12 cellular contexts compared by ENCODE assay signal in genomic region chr5:172799416-172799815, GRCh38. TPM values are rescaled to one million over a fixed set of nuclear protein-coding genes. Genes with fewer than 3 reads are reported as not detected.
DNase-seq lines count a peak whose midpoint lies in the region; ATAC-seq and TF ChIP-seq lines count a peak whose summit lies in the region.
"Had no signal": no experiment of that assay in that cellular context is flagged by ENCODE, and none has a peak within 500 bp of the region (broad histone marks: within the 10 kb centered on the region; RNA-seq: fewer than 3 reads in every experiment).

No MANE protein-coding gene starts in this region.

- peak overlapping the region; percentile 5 to 43 for H3K4ac ChIP-seq in mesenchymal stem cell (ENCODE audit: low read depth in 1 of 2, low read length in 2 of 2)

- no peak overlapping the region for H2BK120ac ChIP-seq in mesenchymal stem cell (ENCODE audit: low read depth, low read length)

- peak overlapping the region; percentile 77 for H4K91ac ChIP-seq in mesenchymal stem cell (ENCODE audit: low read length)

- H3K79me2 ChIP-seq in mammary epithelial cell (ENCODE audit: insufficient read depth, low read length) = no peaks in the 10 kb centered on the region

- H3K36me3 ChIP-seq in KOPT-K1 (ENCODE audit: insufficient read depth, low read length) (no peaks in the 10 kb centered on the region), mammary epithelial cell (ENCODE audit: insufficient read depth, low read length) (no peaks in the 10 kb centered on the region), mesenchymal stem cell (ENCODE audit: control insufficient read depth in 1 of 2, insufficient read depth in 2 of 2, low read depth in 1 of 2, low read length in 2 of 2) (no peaks in the 10 kb centered on the region), suprapubic skin (no peaks in the 10 kb centered on the region)

- H3K79me1 ChIP-seq in mesenchymal stem cell (replicated peaks; ENCODE audit: low read length, poor library complexity, severe bottlenecking) = no peaks in the 10 kb centered on the region

- no peak for TF ChIP-seq EP300 in suprapubic skin (IDR thresholded peaks at IDR 0.05)

- H2AFZ ChIP-seq in mammary epithelial cell (ENCODE audit: low read depth, low read length) (peak overlapping the region; percentile 57), mesenchymal stem cell (ENCODE audit: low read depth, low read length) (no peak overlapping the region)
- H2AFZ ChIP-seq: GM23338 had no signal

- H3K4me3 ChIP-seq in mammary epithelial cell (replicated peaks in 1 of 3; ENCODE audit: insufficient read depth in 1 of 3, low read depth in 2 of 3, low read length in 3 of 3) (no peak overlapping the region), mesenchymal stem cell (ENCODE audit: insufficient read depth in 1 of 2, low read depth in 1 of 2, low read length in 2 of 2) (peak overlapping the region in 1 of 2 experiments; percentile 2), suprapubic skin (no peak overlapping the region)
- H3K4me3 ChIP-seq: GM23338 had no signal

- H3K4me2 ChIP-seq in mammary epithelial cell (ENCODE audit: insufficient read depth, low read depth, low read length) = no peak overlapping the region
- no peak overlapping the region for H3K4me2 ChIP-seq in mesenchymal stem cell (ENCODE audit: low read length, poor library complexity, severe bottlenecking)
- H3K4me2 ChIP-seq: GM23338 had no signal

- peak overlapping the region; percentile 88 for H2AK5ac ChIP-seq in mesenchymal stem cell (ENCODE audit: low read length, severe bottlenecking)

- TF ChIP-seq CTCF in mammary epithelial cell (conservative IDR thresholded peaks at IDR 0.05 in 1 of 2, IDR thresholded peaks at IDR 0.05 in 1 of 2; ENCODE audit: extremely low read depth in 1 of 2, insufficient read depth in 1 of 2, low read depth in 1 of 2, low read length in 2 of 2) = no peak
- TF ChIP-seq CTCF in suprapubic skin (IDR thresholded peaks at IDR 0.05) = no peak

- CTCF ChIA-PET in mammary epithelial cell (lab: Charles Lee; ENCODE audit: low non-redundant PET) = no interaction called here

- H3K27ac ChIP-seq in KOPT-K1 (ENCODE audit: low read depth, low read length, poor library complexity, severe bottlenecking) = peak overlapping the region; percentile 66
- H3K27ac ChIP-seq in mammary epithelial cell (ENCODE audit: insufficient read depth, low read depth, low read length) = peak overlapping the region; percentile 96
- no peak overlapping the region for H3K27ac ChIP-seq in mesenchymal stem cell (ENCODE audit: low read length, poor library complexity, severe bottlenecking)
- H3K27ac ChIP-seq in suprapubic skin = peak overlapping the region; percentile 81

- BruUV-seq in mammary epithelial cell (replicated peaks; lab: Mats Ljungman, UMichigan) = no TSS peak

- in situ Hi-C loops in mammary epithelial cell (cut with MboI; ENCODE audit: low sequenced_read_pairs in 2 of 2) = no loop called here

- intact Hi-C loops in mammary epithelial cell (cut with micrococcal nuclease) = no loop called here

- ATAC-seq in GM21737 (IDR thresholded peaks at IDR 0.05; ENCODE audit: unreplicated experiment) = no peak
- no peak for ATAC-seq in HG03354 (IDR thresholded peaks at IDR 0.05; ENCODE audit: poor library complexity, severe bottlenecking, unreplicated experiment)
- ATAC-seq in GM21447 (IDR thresholded peaks at IDR 0.05; ENCODE audit: unreplicated experiment) = no peak
- ATAC-seq: CD8-positive, alpha-beta T cell; GM23338 had no signal

- H2BK12ac ChIP-seq in mesenchymal stem cell (ENCODE audit: low read length in 2 of 2) = peak overlapping the region; percentile 61 to 89

- H2BK15ac ChIP-seq in mesenchymal stem cell (ENCODE audit: low read depth, poor library complexity, severe bottlenecking) = peak overlapping the region; percentile 6

- H3K9ac ChIP-seq in mammary epithelial cell (ENCODE audit: insufficient read depth, low read length) = no peak overlapping the region
- peak overlapping the region; percentile 64 for H3K9ac ChIP-seq in mesenchymal stem cell (ENCODE audit: low read length)

- peaks cover 48% of the 10 kb centered on the region for H3K4me1 ChIP-seq in mammary epithelial cell (ENCODE audit: insufficient read depth, low read length)
- H3K4me1 ChIP-seq in mesenchymal stem cell (ENCODE audit: control insufficient read depth, insufficient read depth, low read depth, low read length) = peaks cover 22% of the 10 kb centered on the region
- H3K4me1 ChIP-seq in suprapubic skin = peaks cover 32% of the 10 kb centered on the region

- H3K23ac ChIP-seq in mesenchymal stem cell (ENCODE audit: low read length in 2 of 2) = no peak overlapping the region

- no peak for TF ChIP-seq POLR2A in suprapubic skin (IDR thresholded peaks at IDR 0.05)

- no peaks in the 10 kb centered on the region for H4K20me1 ChIP-seq in mammary epithelial cell (ENCODE audit: insufficient read depth, low read length)

- peak overlapping the region; percentile 90 for H4K8ac ChIP-seq in mesenchymal stem cell (ENCODE audit: low read length)

- H3K9me3 ChIP-seq in KOPT-K1 (ENCODE audit: insufficient read depth, low read length, poor library complexity, severe bottlenecking) (no peaks in the 10 kb centered on the region), mammary epithelial cell (replicated peaks; ENCODE audit: insufficient read depth, low read length) (no peaks in the 10 kb centered on the region), mesenchymal stem cell (ENCODE audit: control insufficient read depth, low read length) (no peaks in the 10 kb centered on the region), suprapubic skin (no peaks in the 10 kb centered on the region)

- peak overlapping the region in 1 of 2 experiments; percentile 41 for H3K14ac ChIP-seq in mesenchymal stem cell (ENCODE audit: low read length in 2 of 2)

- 90% methylated on average over 6 of the region's 6 CpGs for WGBS in mammary epithelial cell (ENCODE audit: low coverage, missing lambda C conversion rate)
- 88% methylated on average over 6 of the region's 6 CpGs for WGBS in mesenchymal stem cell
- 94% methylated on average over 6 of the region's 6 CpGs for WGBS in suprapubic skin

- dilution Hi-C loops in mammary epithelial cell (cut with HindIII; ENCODE audit: low sequenced_read_pairs) = no loop called here

- peak overlapping the region; percentile 40 to 78 for H3K18ac ChIP-seq in mesenchymal stem cell (ENCODE audit: low read depth in 1 of 2, low read length in 2 of 2)

- H2BK5ac ChIP-seq in mesenchymal stem cell (ENCODE audit: low read depth, low read length, poor library complexity, severe bottlenecking) = no peak overlapping the region

- DNase-seq in mammary epithelial cell = no peak
- no peak for DNase-seq in mesenchymal stem cell
- DNase-seq in suprapubic skin (ENCODE audit: low spot score in 2 of 2) = no peak
- no peak for DNase-seq in stimulated activated CD4-positive, alpha-beta T cell treated with anti-CD3 and anti-CD28 coated beads, Interleukin-15, amount 100 ng/mL, for 24 hours
- DNase-seq: CD8-positive, alpha-beta T cell; NCI-H146; NCI-H524 had no signal

- H3K27me3 ChIP-seq in mammary epithelial cell (ENCODE audit: insufficient read depth, low read length) (no peaks in the 10 kb centered on the region), mesenchymal stem cell (ENCODE audit: control insufficient read depth in 1 of 2, insufficient read depth in 1 of 2, low read length in 2 of 2) (no peaks in the 10 kb centered on the region), suprapubic skin (no peaks in the 10 kb centered on the region)

RNA-seq across cellular contexts. Expression of gene DUSP1, which starts 28.4 kb away (rescaled TPM):
- total RNA-seq in mammary epithelial cell (10 to 100 TPM; 20.7 to 28.8 TPM), suprapubic skin (1,000 to 10,000 TPM; 1,246 to 2,948 (median 1,762) TPM)
- polyA plus RNA-seq in mammary epithelial cell = 19.1 TPM
- polyA minus RNA-seq in mammary epithelial cell = 22.7 TPM
- 214 TPM for polyA plus RNA-seq in mesenchymal stem cell (2013, experiment 1 of 2)
- polyA plus RNA-seq in mesenchymal stem cell (2013, experiment 2 of 2) = 205 TPM

RNA-seq across cellular contexts. Expression of gene ERGIC1, which starts 34.6 kb away (rescaled TPM):
- total RNA-seq in mammary epithelial cell (10 to 100 TPM; 58.8 to 98.6 TPM), suprapubic skin (100 to 1,000 TPM in 1 of 4 donors, 10 to 100 TPM in 3; 81.2 to 106 (median 91.8) TPM)
- 111 TPM for polyA plus RNA-seq in mammary epithelial cell
- polyA minus RNA-seq in mammary epithelial cell = 158 TPM
- 143 TPM for polyA plus RNA-seq in mesenchymal stem cell (2013, experiment 1 of 2)
- 140 TPM for polyA plus RNA-seq in mesenchymal stem cell (2013, experiment 2 of 2)

Comparison
In these comparisons a context has a peak if more than half of its experiments do, and no peak if none do; other contexts are left out.
1. RNA of gene DUSP1, which starts 28.4 kb away (total RNA-seq): 1,246 to 2,948 TPM in suprapubic skin; 20.7 to 28.8 TPM in mammary epithelial cell; every median in the first group is over 10 times any median in the second.